ENCODE assay signal across 8 cellular contexts in genomic region chr15:76866716-76867321, GRCh38. TPM values are rescaled to one million over a fixed set of nuclear protein-coding genes. Genes with fewer than 3 reads are reported as not detected.
DNase-seq lines count a peak whose midpoint lies in the region; ATAC-seq and TF ChIP-seq lines count a peak whose summit lies in the region.

No MANE protein-coding gene starts in this region.

- no peak for ATAC-seq in GM21529 (IDR thresholded peaks at IDR 0.05; ENCODE audit: unreplicated experiment)

- H3K36me3 Mint-ChIP-seq in progenitor cell of endocrine pancreas (ENCODE audit: insufficient read depth), result peaks cover 1% of the 10 kb centered on the region

- H3K27me3 Mint-ChIP-seq in progenitor cell of endocrine pancreas, result no peaks in the 10 kb centered on the region

- TF ChIP-seq CTCF in GM12872 (IDR thresholded peaks at IDR 0.05; ENCODE audit: insufficient read depth, low read depth, low read length), result peak; percentile 40
- TF ChIP-seq CTCF in OCI-LY3 (IDR thresholded peaks at IDR 0.05; ENCODE audit: low read depth, low read length), result peak; percentile 77
- TF ChIP-seq CTCF in fibroblast of lung (conservative IDR thresholded peaks at IDR 0.05 in 1 of 2, IDR thresholded peaks at IDR 0.05 in 1 of 2; ENCODE audit: low read depth in 1 of 2, low read length in 2 of 2), result peak; percentile 55 to 60
- peak; percentile 64 for TF ChIP-seq CTCF in progenitor cell of endocrine pancreas (IDR thresholded peaks at IDR 0.05; ENCODE audit: unreplicated experiment)

- H3K9me3 ChIP-seq in OCI-LY3 (ENCODE audit: insufficient read depth, low read length) (no peaks in the 10 kb centered on the region), fibroblast of lung (ENCODE audit: control insufficient read depth, insufficient read depth, low read depth, low read length) (no peaks in the 10 kb centered on the region)

- H3K4me2 ChIP-seq in OCI-LY3 (ENCODE audit: low read length) (no peak overlapping the region), fibroblast of lung (ENCODE audit: extremely low read depth, insufficient read depth, low read length) (no peak overlapping the region)

- H3K27me3 ChIP-seq in OCI-LY3 (ENCODE audit: low read depth, low read length) (no peaks in the 10 kb centered on the region), fibroblast of lung (ENCODE audit: control insufficient read depth, insufficient read depth, low read length) (no peaks in the 10 kb centered on the region)

- no peak overlapping the region for H2AFZ ChIP-seq in OCI-LY3 (ENCODE audit: low read depth, low read length)
- no peak overlapping the region for H2AFZ ChIP-seq in fibroblast of lung (ENCODE audit: low read length)

- H4K20me1 ChIP-seq in OCI-LY3 (ENCODE audit: insufficient read depth, low read length) (no peaks in the 10 kb centered on the region), fibroblast of lung (ENCODE audit: control insufficient read depth, extremely low read depth, insufficient read depth, low read length) (no peaks in the 10 kb centered on the region)

- DNase-seq in ACHN (peak; percentile 49), fibroblast of lung (ENCODE audit: low read depth in 2 of 2) (peak; percentile 29 to 66), progenitor cell of endocrine pancreas (ENCODE audit: low spot score, unreplicated experiment) (no peak), DMS153 (lab: John Stamatoyannopoulos, UW) (no peak), NCI-H510A treated with DMSO at 0.1 percent for 48 hours (lab: John Stamatoyannopoulos, UW) (no peak)

- no peaks in the 10 kb centered on the region for H3K4me1 Mint-ChIP-seq in progenitor cell of endocrine pancreas (ENCODE audit: low read depth)

- H3K36me3 ChIP-seq in OCI-LY3 (replicated peaks; ENCODE audit: low read depth, low read length) (no peaks in the 10 kb centered on the region), fibroblast of lung (ENCODE audit: control insufficient read depth, insufficient read depth, low read length) (no peaks in the 10 kb centered on the region)

- in situ Hi-C loops in ACHN (cut with HindIII; ENCODE audit: low pct_ligation_motif_present, low pct_unique_long_range_greater_than_20kb, low sequenced_read_pairs), result no loop called here

- H3K4me1 ChIP-seq in OCI-LY3 (ENCODE audit: low read length) (peaks cover 15% of the 10 kb centered on the region), fibroblast of lung (ENCODE audit: control insufficient read depth, extremely low read depth, insufficient read depth, low read length) (no peaks in the 10 kb centered on the region)

- no peaks in the 10 kb centered on the region for H3K79me2 ChIP-seq in OCI-LY3 (ENCODE audit: low read length)
- no peaks in the 10 kb centered on the region for H3K79me2 ChIP-seq in fibroblast of lung (ENCODE audit: control insufficient read depth, insufficient read depth, low read length)

- no peak overlapping the region for H3K27ac Mint-ChIP-seq in progenitor cell of endocrine pancreas

- no peaks in the 10 kb centered on the region for H3K9me3 Mint-ChIP-seq in progenitor cell of endocrine pancreas (ENCODE audit: low read depth)

- no peak overlapping the region for H3K4me3 Mint-ChIP-seq in progenitor cell of endocrine pancreas (ENCODE audit: low read depth)

- no peak overlapping the region for H3K4me3 ChIP-seq in OCI-LY3 (ENCODE audit: low read length)
- no peak overlapping the region for H3K4me3 ChIP-seq in fibroblast of lung (replicated peaks in 1 of 4; ENCODE audit: control extremely low read depth in 1 of 4, insufficient read depth in 1 of 4, low read depth in 3 of 4, low read length in 4 of 4)

- H3K27ac ChIP-seq in OCI-LY3 (ENCODE audit: low read length) (no peak overlapping the region), fibroblast of lung (ENCODE audit: insufficient read depth, low read length) (no peak overlapping the region)

- H3K9ac ChIP-seq in OCI-LY3 (ENCODE audit: low read length), result no peak overlapping the region
- no peak overlapping the region for H3K9ac ChIP-seq in fibroblast of lung (ENCODE audit: insufficient read depth, low read length)

RNA-seq across cellular contexts. Expression of gene SCAPER, which starts 38.3 kb away (rescaled TPM):
- total RNA-seq in fibroblast of lung (5.6 and 9.1 TPM in 2 replicates), progenitor cell of endocrine pancreas (43.1 and 43.3 TPM in 2 replicates)
- polyA plus RNA-seq in fibroblast of lung, result 1.7 and 2.3 TPM in 2 replicates
- polyA plus RNA-seq in fibroblast of lung (2012), result 3.3 and 5.3 TPM in 2 replicates
- 0.82 and 1.4 TPM in 2 replicates for polyA minus RNA-seq in fibroblast of lung (ENCODE audit: low replicate concordance)

Comparison
In these comparisons a context has a peak if more than half of its experiments do, and no peak if none do; other contexts are left out.
1. DNase-seq: peak in ACHN (single experiment) and fibroblast of lung (2 of 2); none in progenitor cell of endocrine pancreas (single experiment), DMS153 (single experiment) and NCI-H510A treated with DMSO at 0.1 percent for 48 hours (single experiment).
2. Peak in every context shown above with its lines, with median percentiles within 50 percentile points of each other: CTCF ChIP-seq.